In the genomic region with DNA sequence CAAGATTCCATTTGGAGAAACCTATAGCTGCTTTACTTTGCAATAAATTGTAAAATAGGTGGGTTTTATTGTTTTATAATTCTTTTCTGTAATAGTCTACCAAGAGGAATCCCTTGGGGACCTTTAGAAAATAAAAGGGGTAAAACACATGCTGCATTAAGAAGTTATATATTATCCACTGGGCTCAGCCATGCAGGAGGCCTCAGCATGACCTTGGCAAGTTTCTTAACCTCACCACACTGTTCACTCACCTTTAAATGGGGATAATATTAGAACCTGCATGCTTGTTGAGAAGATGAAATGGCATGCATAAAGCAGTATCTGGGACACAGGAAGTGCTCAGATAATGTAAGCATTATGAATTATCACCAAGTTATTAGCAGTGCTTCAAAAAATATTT, we compare ENCODE assay signal across 20 cellular contexts.
"Had no signal": no experiment of that assay in that cellular context is flagged by ENCODE, and none has a peak within 500 bp of the region (broad histone marks: within the 10 kb centered on the region; RNA-seq: fewer than 3 reads in every experiment).

No MANE protein-coding gene starts in this region.

- ATAC-seq: natural killer cell; psoas muscle; right cardiac atrium; right lobe of liver; stimulated activated effector memory CD8-positive, alpha-beta T cell treated with anti-CD3 and anti-CD28 coated beads, Interleukin-12 subunit alpha, Interleukin-12 subunit beta, amount 100 ng/mL, for 72 hours; stimulated activated naive B cell treated with anti-CD40 and anti-IgM and Interleukin-4, amounts not matched to agents 10 μg/mL and 1 μg/mL and 100 μg/mL, for 72 hours had no signal

- DNase-seq: natural killer cell; occipital lobe; ovary; posterior cingulate gyrus; psoas muscle; right cardiac atrium; right lobe of liver; sigmoid colon; small intestine; stimulated activated CD4-positive, alpha-beta T cell treated with anti-CD3 and anti-CD28 coated beads, Interleukin-15, amount 100 ng/mL, for 24 hours; stimulated activated CD4-positive, alpha-beta T cell treated with anti-CD3 and anti-CD28 coated beads, Interleukin-2, amount 100 ng/mL, for 24 hours; stimulated activated CD4-positive, alpha-beta T cell treated with anti-CD3 and anti-CD28 coated beads, Interleukin-2, amount 100 ng/mL, for 48 hours; stimulated activated CD4-positive, alpha-beta T cell treated with anti-CD3 and anti-CD28 coated beads, Interleukin-4, amount 100 ng/mL, for 24 hours; stimulated activated naive B cell treated with anti-CD40 and anti-IgM and Interleukin-4, amounts not matched to agents 10 μg/mL and 1 μg/mL and 100 μg/mL, for 72 hours; stimulated activated naive CD4-positive, alpha-beta T cell treated with Interleukin-2 at 50 U/mL for 16 hours; stomach; thyroid gland; trophoblast cell; uterus had no signal
